ENCODE assay signal across 8 cellular contexts in the genomic region with DNA sequence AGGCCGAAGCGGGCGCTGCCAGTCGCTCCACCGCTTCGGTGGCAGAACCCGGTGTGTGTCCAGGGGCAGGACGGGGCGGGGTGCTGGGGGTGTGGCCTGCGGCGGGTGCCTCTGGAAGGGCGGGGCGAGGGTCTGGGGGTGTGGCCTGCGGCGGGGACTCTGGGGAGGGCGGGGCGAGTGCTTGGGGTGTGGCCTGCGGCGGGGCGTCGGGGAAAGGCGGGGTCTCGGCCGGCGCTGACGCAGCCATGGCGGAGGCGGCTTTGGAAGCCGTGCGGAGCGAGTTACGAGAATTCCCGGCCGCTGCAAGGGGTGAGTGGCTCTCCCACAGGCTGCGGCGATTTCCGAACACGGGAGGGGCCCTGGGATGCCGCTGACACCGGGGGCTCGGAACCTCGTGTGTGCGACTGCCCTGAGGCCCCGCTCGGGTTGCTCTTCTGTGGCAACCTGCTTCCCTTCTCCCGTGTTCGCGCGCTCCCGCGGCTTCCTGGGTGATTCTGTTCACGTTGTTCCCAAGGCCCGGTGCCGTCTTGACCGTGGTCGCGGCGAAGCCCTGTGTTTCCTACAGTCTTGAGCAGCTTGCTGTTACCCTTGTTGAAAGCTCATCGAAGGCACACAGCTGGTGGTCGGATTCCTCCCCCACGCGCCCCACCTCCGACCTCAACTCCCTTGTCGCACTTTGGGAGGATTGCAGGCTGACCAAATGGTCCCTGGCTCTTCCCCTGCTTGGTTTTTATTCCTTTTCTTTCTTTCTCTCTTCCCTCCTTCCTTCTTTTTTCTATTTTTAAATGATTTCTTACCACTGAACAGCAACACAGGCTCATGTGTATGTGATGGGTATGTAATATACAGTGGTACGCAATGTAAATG. TPM values are rescaled to one million over a fixed set of nuclear protein-coding genes. Genes with fewer than 3 reads are reported as not detected.
DNase-seq lines count a peak whose midpoint lies in the region; ATAC-seq and TF ChIP-seq lines count a peak whose summit lies in the region.

A gene (plus strand): TSS at position 213 of the 867 bp plus-strand sequence. CDS start 33 bp downstream, at position 246.

- H3K4me1 ChIP-seq in ascending aorta = peaks cover 5 to 22% of the 10 kb centered on the region in 2 donors
- no peaks in the 10 kb centered on the region for H3K4me1 ChIP-seq in aorta (ENCODE audit: control insufficient read depth in 1 of 2, insufficient read depth in 2 of 2, low read length in 2 of 2)

- H3K27me3 ChIP-seq in ascending aorta (no peaks in the 10 kb centered on the region), aorta (ENCODE audit: control insufficient read depth in 1 of 2, insufficient read depth in 2 of 2, low read length in 1 of 2) (no peaks in the 10 kb centered on the region)

- no peak for TF ChIP-seq CTCF in GM12865 (IDR thresholded peaks at IDR 0.05; ENCODE audit: insufficient read depth, low read depth, low read length, missing control alignments)
- peak in 1 of 3 experiments; percentile 2 for TF ChIP-seq CTCF in ascending aorta (IDR thresholded peaks at IDR 0.05)

- H3K9me3 ChIP-seq in ascending aorta = no peaks in the 10 kb centered on the region
- no peaks in the 10 kb centered on the region for H3K9me3 ChIP-seq in aorta (ENCODE audit: control insufficient read depth, low read length)

- peak; percentile 74 for ATAC-seq in HG02588 (IDR thresholded peaks at IDR 0.05; ENCODE audit: unreplicated experiment)
- ATAC-seq in aorta (ENCODE audit: low FRiP score) = peak; percentile 97

- H3K27ac ChIP-seq in ascending aorta (peak within 1 kb of the TSS; percentile 72 to 80), aorta (ENCODE audit: low read depth in 1 of 2, low read length in 2 of 2) (peak within 1 kb of the TSS in 1 of 2 donors; percentile 39)

- DNase-seq in GM12865 (ENCODE audit: low read depth) (peak; percentile 93), NCI-H146 treated with DMSO at 0.1 percent for 48 hours (lab: John Stamatoyannopoulos, UW; ENCODE audit: unreplicated experiment) (peak; percentile 32), T-helper 22 cell (ENCODE audit: low read depth) (peak; percentile 89), ascending aorta (ENCODE audit: low spot score in 2 of 2) (peak; percentile 59 to 95), hepatic stellate cell (ENCODE audit: low spot score) (peak; percentile 99), renal cortical epithelial cell (ENCODE audit: low read depth) (peak; percentile 50), aorta (peak; percentile 97 to 99)

- H3K4me3 ChIP-seq in GM12865 (ENCODE audit: low read depth, low read length) (peak within 1 kb of the TSS; percentile 85), ascending aorta (peak within 1 kb of the TSS; percentile 68 to 74), aorta (ENCODE audit: low read length in 2 of 2) (peak within 1 kb of the TSS; percentile 42 to 53)

- intact Hi-C loops in ascending aorta (cut with DNase I) = loop anchor here (1.0 to 10.0 kb wide), 6 partner anchors 54 to 444 kb away; a partner anchor contains a TSS
- intact Hi-C loops in aorta (cut with DNase I) = loop anchor here in 1 of 2 donors (5.0 kb wide), 1 partner anchor 69 kb away; no protein-coding TSS in a partner anchor

- H3K36me3 ChIP-seq in ascending aorta (peaks cover 9 to 27% of the 10 kb centered on the region in 2 donors), aorta (ENCODE audit: control insufficient read depth in 1 of 2, insufficient read depth in 2 of 2, low read length in 1 of 2) (no peaks in the 10 kb centered on the region)

- WGBS in aorta, 2 donors = 0 to 1% methylated on average over 64 to 65 of the region's 65 CpGs

RNA-seq across cellular contexts. Expression of the gene that starts here (rescaled TPM):
- total RNA-seq in ascending aorta (16.4 TPM), renal cortical epithelial cell (4.4 and 6.6 TPM in 2 replicates), aorta (10 to 100 TPM in 1 of 2 donors, 1 to 10 TPM in 1; 9.6 to 12.6 TPM)
- polyA plus RNA-seq in aorta = 10 to 100 TPM in 1 of 2 donors, 1 to 10 TPM in 1; 7.0 to 10.5 TPM

Comparison
In these comparisons a context has a peak if more than half of its experiments do, and no peak if none do; other contexts are left out.
1. DNase-seq: peak in every context shown above with its lines; median percentile 99 in hepatic stellate cell; 98 in aorta; 93 in GM12865; 89 in T-helper 22 cell; 77 in ascending aorta; 50 in renal cortical epithelial cell; 32 in NCI-H146 treated with DMSO at 0.1 percent for 48 hours.